In genomic region chr12:93135286-93136239, GRCh38 we compare ENCODE assay signal across 1 cellular context.
A peak's percentile ranks its signal among the peaks of the same experiment; 100 is the strongest.
TF ChIP-seq lines count a peak whose summit lies in the region.

No MANE protein-coding gene starts in this region.

TF ChIP-seq in HEK293, 187 proteins besides CTCF, POLR2A, EP300 and RAD21 (continued from another document and continues in another):
- TF ChIP-seq SP2 (tag by site-specific recombination; IDR thresholded peaks at IDR 0.05): no peak
- TF ChIP-seq SCRT1 (tag by site-specific recombination; IDR thresholded peaks at IDR 0.05; ENCODE audit: borderline replicate concordance): no peak
- TF ChIP-seq FEZF1 (tag by site-specific recombination; IDR thresholded peaks at IDR 0.05): peak; percentile 73
- no peak for TF ChIP-seq KLF9 (tag by site-specific recombination; IDR thresholded peaks at IDR 0.05; ENCODE audit: low read depth)
- no peak for TF ChIP-seq ZNF138 (tag by site-specific recombination; IDR thresholded peaks at IDR 0.05; ENCODE audit: borderline replicate concordance)
- peak; percentile 79 for TF ChIP-seq ZNF843 (tag by site-specific recombination; IDR thresholded peaks at IDR 0.05)
- no peak for TF ChIP-seq ZFP37 (tag by site-specific recombination; IDR thresholded peaks at IDR 0.05)
- no peak for TF ChIP-seq ZIC2 (tag by site-specific recombination; IDR thresholded peaks at IDR 0.05)
- no peak for TF ChIP-seq ZNF549 (tag by site-specific recombination; IDR thresholded peaks at IDR 0.05)
- TF ChIP-seq, protein P1, sequence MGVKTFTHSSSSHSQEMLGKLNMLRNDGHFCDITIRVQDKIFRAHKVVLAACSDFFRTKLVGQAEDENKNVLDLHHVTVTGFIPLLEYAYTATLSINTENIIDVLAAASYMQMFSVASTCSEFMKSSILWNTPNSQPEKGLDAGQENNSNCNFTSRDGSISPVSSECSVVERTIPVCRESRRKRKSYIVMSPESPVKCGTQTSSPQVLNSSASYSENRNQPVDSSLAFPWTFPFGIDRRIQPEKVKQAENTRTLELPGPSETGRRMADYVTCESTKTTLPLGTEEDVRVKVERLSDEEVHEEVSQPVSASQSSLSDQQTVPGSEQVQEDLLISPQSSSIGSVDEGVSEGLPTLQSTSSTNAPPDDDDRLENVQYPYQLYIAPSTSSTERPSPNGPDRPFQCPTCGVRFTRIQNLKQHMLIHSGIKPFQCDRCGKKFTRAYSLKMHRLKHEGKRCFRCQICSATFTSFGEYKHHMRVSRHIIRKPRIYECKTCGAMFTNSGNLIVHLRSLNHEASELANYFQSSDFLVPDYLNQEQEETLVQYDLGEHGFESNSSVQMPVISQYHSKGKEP (tag by site-specific recombination; IDR thresholded peaks at IDR 0.05): no peak
- 0 out of 2 replicates have a peak, but pooled peaks have one; percentile 17 for TF ChIP-seq ZBTB20 (tag by site-specific recombination; IDR thresholded peaks at IDR 0.05)
- no peak for TF ChIP-seq ZNF202 (tag by site-specific recombination; IDR thresholded peaks at IDR 0.05; ENCODE audit: borderline replicate concordance)
- TF ChIP-seq ZBTB10 (tag by site-specific recombination; IDR thresholded peaks at IDR 0.05): no peak
- TF ChIP-seq ZNF658 (tag by site-specific recombination; IDR thresholded peaks at IDR 0.05): no peak
- no peak for TF ChIP-seq ZNF354C (tag by site-specific recombination; IDR thresholded peaks at IDR 0.05; ENCODE audit: borderline replicate concordance, low read depth)
- TF ChIP-seq, protein P2, sequence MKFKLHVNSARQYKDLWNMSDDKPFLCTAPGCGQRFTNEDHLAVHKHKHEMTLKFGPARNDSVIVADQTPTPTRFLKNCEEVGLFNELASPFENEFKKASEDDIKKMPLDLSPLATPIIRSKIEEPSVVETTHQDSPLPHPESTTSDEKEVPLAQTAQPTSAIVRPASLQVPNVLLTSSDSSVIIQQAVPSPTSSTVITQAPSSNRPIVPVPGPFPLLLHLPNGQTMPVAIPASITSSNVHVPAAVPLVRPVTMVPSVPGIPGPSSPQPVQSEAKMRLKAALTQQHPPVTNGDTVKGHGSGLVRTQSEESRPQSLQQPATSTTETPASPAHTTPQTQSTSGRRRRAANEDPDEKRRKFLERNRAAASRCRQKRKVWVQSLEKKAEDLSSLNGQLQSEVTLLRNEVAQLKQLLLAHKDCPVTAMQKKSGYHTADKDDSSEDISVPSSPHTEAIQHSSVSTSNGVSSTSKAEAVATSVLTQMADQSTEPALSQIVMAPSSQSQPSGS (tag by site-specific recombination; IDR thresholded peaks at IDR 0.05; ENCODE audit: low read depth): 0 out of 2 replicates have a peak, but pooled peaks have one; percentile 41
- no peak for TF ChIP-seq ZNF248 (tag by site-specific recombination; IDR thresholded peaks at IDR 0.05)
- TF ChIP-seq ZNF501 (tag by site-specific recombination; IDR thresholded peaks at IDR 0.05): no peak
- TF ChIP-seq, protein P3, sequence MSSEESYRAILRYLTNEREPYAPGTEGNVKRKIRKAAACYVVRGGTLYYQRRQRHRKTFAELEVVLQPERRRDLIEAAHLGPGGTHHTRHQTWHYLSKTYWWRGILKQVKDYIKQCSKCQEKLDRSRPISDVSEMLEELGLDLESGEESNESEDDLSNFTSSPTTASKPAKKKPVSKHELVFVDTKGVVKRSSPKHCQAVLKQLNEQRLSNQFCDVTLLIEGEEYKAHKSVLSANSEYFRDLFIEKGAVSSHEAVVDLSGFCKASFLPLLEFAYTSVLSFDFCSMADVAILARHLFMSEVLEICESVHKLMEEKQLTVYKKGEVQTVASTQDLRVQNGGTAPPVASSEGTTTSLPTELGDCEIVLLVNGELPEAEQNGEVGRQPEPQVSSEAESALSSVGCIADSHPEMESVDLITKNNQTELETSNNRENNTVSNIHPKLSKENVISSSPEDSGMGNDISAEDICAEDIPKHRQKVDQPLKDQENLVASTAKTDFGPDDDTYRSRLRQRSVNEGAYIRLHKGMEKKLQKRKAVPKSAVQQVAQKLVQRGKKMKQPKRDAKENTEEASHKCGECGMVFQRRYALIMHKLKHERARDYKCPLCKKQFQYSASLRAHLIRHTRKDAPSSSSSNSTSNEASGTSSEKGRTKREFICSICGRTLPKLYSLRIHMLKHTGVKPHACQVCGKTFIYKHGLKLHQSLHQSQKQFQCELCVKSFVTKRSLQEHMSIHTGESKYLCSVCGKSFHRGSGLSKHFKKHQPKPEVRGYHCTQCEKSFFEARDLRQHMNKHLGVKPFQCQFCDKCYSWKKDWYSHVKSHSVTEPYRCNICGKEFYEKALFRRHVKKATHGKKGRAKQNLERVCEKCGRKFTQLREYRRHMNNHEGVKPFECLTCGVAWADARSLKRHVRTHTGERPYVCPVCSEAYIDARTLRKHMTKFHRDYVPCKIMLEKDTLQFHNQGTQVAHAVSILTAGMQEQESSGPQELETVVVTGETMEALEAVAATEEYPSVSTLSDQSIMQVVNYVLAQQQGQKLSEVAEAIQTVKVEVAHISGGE (tag by site-specific recombination; conservative IDR thresholded peaks at IDR 0.05; ENCODE audit: low read depth): no peak
- TF ChIP-seq ZNF274 (IDR thresholded peaks at IDR 0.05; ENCODE audit: low read length): no peak
- TF ChIP-seq ZNF274 (tag by site-specific recombination; IDR thresholded peaks at IDR 0.05; ENCODE audit: borderline replicate concordance): no peak
- peak; percentile 48; the same call in 1 of the 2 replicates for TF ChIP-seq ZNF629 (tag by site-specific recombination; IDR thresholded peaks at IDR 0.05)
- no peak for TF ChIP-seq ZNF510 (tag by site-specific recombination; IDR thresholded peaks at IDR 0.05; ENCODE audit: insufficient replicate concordance)
- peak; percentile 51 for TF ChIP-seq KLF8 (tag by site-specific recombination; IDR thresholded peaks at IDR 0.05)
- TF ChIP-seq ZBTB26 (tag by site-specific recombination; optimal IDR thresholded peaks at IDR 0.05): no peak
- TF ChIP-seq ZNF157 (tag by site-specific recombination; IDR thresholded peaks at IDR 0.05): no peak
- no peak for TF ChIP-seq ZNF155 (tag by site-specific recombination; IDR thresholded peaks at IDR 0.05)
- no peak for TF ChIP-seq ZNF214 (tag by site-specific recombination; IDR thresholded peaks at IDR 0.05; ENCODE audit: borderline replicate concordance)
- no peak for TF ChIP-seq ZNF776 (tag by site-specific recombination; IDR thresholded peaks at IDR 0.05; ENCODE audit: borderline replicate concordance)
- no peak for TF ChIP-seq ZNF664 (tag by site-specific recombination; IDR thresholded peaks at IDR 0.05)
- peak; percentile 44 for TF ChIP-seq ZNF580 (tag by site-specific recombination; IDR thresholded peaks at IDR 0.05)
- TF ChIP-seq, protein P4, sequence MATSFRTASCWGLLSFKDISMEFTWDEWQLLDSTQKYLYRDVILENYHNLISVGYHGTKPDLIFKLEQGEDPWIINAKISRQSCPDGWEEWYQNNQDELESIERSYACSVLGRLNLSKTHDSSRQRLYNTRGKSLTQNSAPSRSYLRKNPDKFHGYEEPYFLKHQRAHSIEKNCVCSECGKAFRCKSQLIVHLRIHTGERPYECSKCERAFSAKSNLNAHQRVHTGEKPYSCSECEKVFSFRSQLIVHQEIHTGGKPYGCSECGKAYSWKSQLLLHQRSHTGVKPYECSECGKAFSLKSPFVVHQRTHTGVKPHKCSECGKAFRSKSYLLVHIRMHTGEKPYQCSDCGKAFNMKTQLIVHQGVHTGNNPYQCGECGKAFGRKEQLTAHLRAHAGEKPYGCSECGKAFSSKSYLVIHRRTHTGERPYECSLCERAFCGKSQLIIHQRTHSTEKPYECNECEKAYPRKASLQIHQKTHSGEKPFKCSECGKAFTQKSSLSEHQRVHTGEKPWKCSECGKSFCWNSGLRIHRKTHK (tag by site-specific recombination; IDR thresholded peaks at IDR 0.05): no peak
- TF ChIP-seq ZBTB1 (tag by site-specific recombination; IDR thresholded peaks at IDR 0.05): peak; percentile 33; the same call in 1 of the 2 replicates
- TF ChIP-seq ZNF292 (tag by site-specific recombination; IDR thresholded peaks at IDR 0.05; ENCODE audit: borderline replicate concordance, low read depth): no peak
- TF ChIP-seq MZF1 (tag by site-specific recombination; IDR thresholded peaks at IDR 0.05; ENCODE audit: borderline replicate concordance): peak; percentile 67; the same call in 1 of the 2 replicates
- no peak for TF ChIP-seq ZNF747 (tag by site-specific recombination; IDR thresholded peaks at IDR 0.05)
- no peak for TF ChIP-seq ZNF488 (tag by site-specific recombination; IDR thresholded peaks at IDR 0.05)
- TF ChIP-seq GLIS2 (tag by site-specific recombination; IDR thresholded peaks at IDR 0.05): no peak
- no peak for TF ChIP-seq ZBTB49 (tag by site-specific recombination; IDR thresholded peaks at IDR 0.05; ENCODE audit: low read depth)
- no peak; the same call in 1 of the 2 replicates for TF ChIP-seq KLF16 (tag by site-specific recombination; IDR thresholded peaks at IDR 0.05)
- no peak for TF ChIP-seq ZNF423 (tag by site-specific recombination; IDR thresholded peaks at IDR 0.05)
- TF ChIP-seq GLI2 (tag by site-specific recombination; IDR thresholded peaks at IDR 0.05; ENCODE audit: borderline replicate concordance, low read depth): 0 out of 2 replicates have a peak, but pooled peaks have one; percentile 6
- TF ChIP-seq ZNF548 (tag by site-specific recombination; IDR thresholded peaks at IDR 0.05): no peak
- 0 out of 2 replicates have a peak, but pooled peaks have one; percentile 11 for TF ChIP-seq IKZF3 (tag by site-specific recombination; IDR thresholded peaks at IDR 0.05)
- no peak for TF ChIP-seq TCF7L2 (IDR thresholded peaks at IDR 0.05; ENCODE audit: borderline replicate concordance, low read depth, low read length)
- TF ChIP-seq, protein P5, sequence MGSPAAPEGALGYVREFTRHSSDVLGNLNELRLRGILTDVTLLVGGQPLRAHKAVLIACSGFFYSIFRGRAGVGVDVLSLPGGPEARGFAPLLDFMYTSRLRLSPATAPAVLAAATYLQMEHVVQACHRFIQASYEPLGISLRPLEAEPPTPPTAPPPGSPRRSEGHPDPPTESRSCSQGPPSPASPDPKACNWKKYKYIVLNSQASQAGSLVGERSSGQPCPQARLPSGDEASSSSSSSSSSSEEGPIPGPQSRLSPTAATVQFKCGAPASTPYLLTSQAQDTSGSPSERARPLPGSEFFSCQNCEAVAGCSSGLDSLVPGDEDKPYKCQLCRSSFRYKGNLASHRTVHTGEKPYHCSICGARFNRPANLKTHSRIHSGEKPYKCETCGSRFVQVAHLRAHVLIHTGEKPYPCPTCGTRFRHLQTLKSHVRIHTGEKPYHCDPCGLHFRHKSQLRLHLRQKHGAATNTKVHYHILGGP (tag by site-specific recombination; IDR thresholded peaks at IDR 0.05): peak; percentile 70
